In genomic region chr6:138716971-138717370, GRCh38 we compare ENCODE assay signal across 34 cellular contexts.
"Had no signal": no experiment of that assay in that cellular context is flagged by ENCODE, and none has a peak within 500 bp of the region (broad histone marks: within the 10 kb centered on the region; RNA-seq: fewer than 3 reads in every experiment).

No MANE protein-coding gene starts in this region.

- H3K4me3 ChIP-seq: MG63 had no signal

- DNase-seq: Karpas-422, Kasumi-1, KG1, MG63, MM.1S, MV-4-11, NCI-H1048, NCI-H1092, NCI-H1092 treated with DMSO at 0.1 percent for 48 hours, NCI-H1105, NCI-H1105 treated with DMSO at 0.1 percent for 48 hours, NCI-H1417, NCI-H1417 treated with DMSO at 0.1 percent for 48 hours, NCI-H1436, NCI-H1436 treated with DMSO at 0.1 percent for 48 hours, NCI-H146, NCI-H1694, NCI-H1694 treated with DMSO at 0.1 percent for 48 hours, NCI-H187, NCI-H187 treated with DMSO at 0.1 percent for 48 hours, NCI-H1930, NCI-H2029, NCI-H2029 treated with DMSO at 0.1 percent for 48 hours, NCI-H2081, NCI-H2081 treated with DMSO at 0.1 percent for 48 hours, NCI-H2107, NCI-H2171, NCI-H2171 treated with DMSO at 0.1 percent for 48 hours, NCI-H2227 treated with DMSO at 0.1 percent for 48 hours, NCI-H226, NCI-H345, NCI-H446, NCI-H446 treated with DMSO at 0.1 percent for 48 hours had no signal

- H3K27me3 ChIP-seq: MG63 had no signal

- H3K27ac ChIP-seq: KMS-11 had no signal
